8 cellular contexts compared by ENCODE assay signal in the genomic region with DNA sequence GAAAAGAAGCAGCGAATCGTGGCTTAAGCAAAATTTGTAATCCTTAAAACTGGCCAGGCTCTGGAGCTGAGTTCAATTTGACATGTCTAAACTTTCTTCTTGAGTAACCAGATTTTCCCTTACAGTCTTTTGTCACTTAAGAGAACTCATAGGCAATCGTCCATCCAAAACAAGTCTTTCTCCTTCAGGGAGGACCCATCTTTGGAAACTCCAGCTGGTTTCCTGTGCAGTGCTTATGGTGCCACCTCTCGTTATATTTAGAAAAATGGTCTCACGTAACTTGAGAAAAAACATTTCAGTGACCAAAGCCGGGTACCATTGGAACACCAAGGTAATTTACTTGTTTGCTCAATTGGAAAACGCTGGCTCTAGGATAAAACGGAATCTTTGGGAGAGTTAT. TPM values are rescaled to one million over a fixed set of nuclear protein-coding genes. Genes with fewer than 3 reads are reported as not detected.
DNase-seq lines count a peak whose midpoint lies in the region; ATAC-seq lines count a peak whose summit lies in the region.

No MANE protein-coding gene starts in this region.

- H3K27ac Mint-ChIP-seq in activated naive CD8-positive, alpha-beta T cell treated with anti-CD3 and anti-CD28 coated beads, Interleukin-2, amount 10 ng/mL, durations not matched to agents 7 days and 5 days: peak overlapping the region; percentile 96

- H3K27ac ChIP-seq in stomach smooth muscle (ENCODE audit: low read length): peak overlapping the region; percentile 88

- in situ Hi-C loops in HAP-1 (cut with MboI; ENCODE audit: low sequenced_read_pairs): no loop called here

- H3K4me3 Mint-ChIP-seq in activated naive CD8-positive, alpha-beta T cell treated with anti-CD3 and anti-CD28 coated beads, Interleukin-2, amount 10 ng/mL, durations not matched to agents 7 days and 5 days: peak overlapping the region; percentile 93

- H3K27me3 ChIP-seq in iPS-15b (ENCODE audit: control insufficient read depth, insufficient read depth, low read length) (peaks cover 17% of the 10 kb centered on the region), stomach smooth muscle (ENCODE audit: control insufficient read depth in 1 of 2, insufficient read depth in 2 of 2, low read length in 2 of 2) (no peaks in the 10 kb centered on the region), HAP-1 (ENCODE audit: low read depth) (no peaks in the 10 kb centered on the region)

- POLR2A ChIA-PET in activated naive CD8-positive, alpha-beta T cell treated with anti-CD3 and anti-CD28 coated beads, Interleukin-2, amount 10 ng/mL, durations not matched to agents 7 days and 5 days (lab: Charles Lee): interaction anchor here (1.0 to 6.1 kb wide), 7 partner anchors 39 to 75 kb away, joined by 3 to 34 read pairs (median 5); partner anchors contain the start of genes ITGB2, SLX9, SUMO3 and UBE2G2

- peaks cover 9% of the 10 kb centered on the region for H3K4me1 ChIP-seq in iPS-15b (ENCODE audit: control insufficient read depth, insufficient read depth, low read length)
- H3K4me1 ChIP-seq in stomach smooth muscle (ENCODE audit: control insufficient read depth, insufficient read depth, low read length): peaks cover 32% of the 10 kb centered on the region
- peaks cover 14% of the 10 kb centered on the region for H3K4me1 ChIP-seq in HAP-1

- peak overlapping the region; percentile 69 for H3K4me3 ChIP-seq in Jurkat, Clone E6-1 (ENCODE audit: low read length)
- H3K4me3 ChIP-seq in iPS-15b (ENCODE audit: low read depth, low read length): peak overlapping the region; percentile 70
- peak overlapping the region; percentile 66 to 86 for H3K4me3 ChIP-seq in stomach smooth muscle (ENCODE audit: low read length in 2 of 2)
- no peak overlapping the region for H3K4me3 ChIP-seq in HAP-1

- peak; percentile 50 for DNase-seq in Ammon's horn (ENCODE audit: low spot score)
- DNase-seq in Jurkat, Clone E6-1 (ENCODE audit: low read depth, low spot score): peak; percentile 66
- DNase-seq in activated naive CD8-positive, alpha-beta T cell treated with anti-CD3 and anti-CD28 coated beads, Interleukin-2, amount 10 ng/mL, durations not matched to agents 7 days and 5 days: no peak
- no peak for DNase-seq in HAP-1 (ENCODE audit: low spot score in 2 of 2)
- DNase-seq in iPS-NIHi7 (ENCODE audit: extremely low spot score): no peak
- DNase-seq in NCI-H2227 (lab: John Stamatoyannopoulos, UW; ENCODE audit: unreplicated experiment): no peak

- ATAC-seq in activated naive CD8-positive, alpha-beta T cell treated with anti-CD3 and anti-CD28 coated beads, Interleukin-2, amount 10 ng/mL, durations not matched to agents 7 days and 5 days (ENCODE audit: low read depth): no peak

- H3K36me3 ChIP-seq in iPS-15b (ENCODE audit: control insufficient read depth, insufficient read depth, low read length) (no peaks in the 10 kb centered on the region), stomach smooth muscle (ENCODE audit: control insufficient read depth in 2 of 2, insufficient read depth in 2 of 2, low read length in 2 of 2) (no peaks in the 10 kb centered on the region), HAP-1 (replicated peaks) (no peaks in the 10 kb centered on the region)

- peaks cover 7% of the 10 kb centered on the region for H3K27me3 Mint-ChIP-seq in activated naive CD8-positive, alpha-beta T cell treated with anti-CD3 and anti-CD28 coated beads, Interleukin-2, amount 10 ng/mL, durations not matched to agents 7 days and 5 days

- no peaks in the 10 kb centered on the region for H3K9me3 Mint-ChIP-seq in activated naive CD8-positive, alpha-beta T cell treated with anti-CD3 and anti-CD28 coated beads, Interleukin-2, amount 10 ng/mL, durations not matched to agents 7 days and 5 days

- no peaks in the 10 kb centered on the region for H3K9me3 ChIP-seq in iPS-15b (ENCODE audit: control insufficient read depth, insufficient read depth, low read length)
- no peaks in the 10 kb centered on the region for H3K9me3 ChIP-seq in stomach smooth muscle (ENCODE audit: control insufficient read depth in 2 of 2, low read length in 2 of 2)
- H3K9me3 ChIP-seq in HAP-1: peaks cover 9% of the 10 kb centered on the region; the same call in 1 of the 2 replicates

- no peak overlapping the region for H3K9ac ChIP-seq in iPS-15b (ENCODE audit: low read depth, low read length)
- peak overlapping the region in 1 of 2 donors; percentile 85 for H3K9ac ChIP-seq in stomach smooth muscle (ENCODE audit: low read length in 2 of 2)

- H3K36me3 Mint-ChIP-seq in activated naive CD8-positive, alpha-beta T cell treated with anti-CD3 and anti-CD28 coated beads, Interleukin-2, amount 10 ng/mL, durations not matched to agents 7 days and 5 days: peaks cover 5% of the 10 kb centered on the region

- H3K4me1 Mint-ChIP-seq in activated naive CD8-positive, alpha-beta T cell treated with anti-CD3 and anti-CD28 coated beads, Interleukin-2, amount 10 ng/mL, durations not matched to agents 7 days and 5 days: peaks cover 34% of the 10 kb centered on the region

RNA-seq across cellular contexts. Expression of gene PTTG1IP, which starts 1.9 kb away (rescaled TPM):
- 98.0 TPM for polyA plus RNA-seq in Jurkat, Clone E6-1 (2012; ENCODE audit: insufficient read depth, insufficient read length)
- 10 to 100 TPM; 66.1 to 73.2 TPM for total RNA-seq in activated naive CD8-positive, alpha-beta T cell treated with anti-CD3 and anti-CD28 coated beads, Interleukin-2, amount 10 ng/mL, durations not matched to agents 7 days and 5 days

RNA-seq across cellular contexts. Expression of gene ITGB2, which starts 45.4 kb away (rescaled TPM):
- 108 TPM for polyA plus RNA-seq in Jurkat, Clone E6-1 (2012; ENCODE audit: insufficient read depth, insufficient read length)
- total RNA-seq in activated naive CD8-positive, alpha-beta T cell treated with anti-CD3 and anti-CD28 coated beads, Interleukin-2, amount 10 ng/mL, durations not matched to agents 7 days and 5 days: 100 to 1,000 TPM; 416 to 452 TPM

RNA-seq across cellular contexts. Expression of gene SUMO3, which starts 57.5 kb away (rescaled TPM):
- polyA plus RNA-seq in Jurkat, Clone E6-1 (2012; ENCODE audit: insufficient read depth, insufficient read length): 149 TPM
- total RNA-seq in activated naive CD8-positive, alpha-beta T cell treated with anti-CD3 and anti-CD28 coated beads, Interleukin-2, amount 10 ng/mL, durations not matched to agents 7 days and 5 days: 10 to 100 TPM; 81.5 to 82.6 TPM

Comparison
In these comparisons a context has a peak if more than half of its experiments do, and no peak if none do; other contexts are left out.
1. DNase-seq: peak in Ammon's horn (single experiment) and Jurkat, Clone E6-1 (single experiment); none in activated naive CD8-positive, alpha-beta T cell treated with anti-CD3 and anti-CD28 coated beads, Interleukin-2, amount 10 ng/mL, durations not matched to agents 7 days and 5 days (single experiment), HAP-1 (0 of 2), iPS-NIHi7 (single experiment) and NCI-H2227 (single experiment).